ENCODE assay signal across 8 cellular contexts in genomic region chr19:38049105-38049649, GRCh38.
DNase-seq lines count a peak whose midpoint lies in the region; ATAC-seq and TF ChIP-seq lines count a peak whose summit lies in the region.

No MANE protein-coding gene starts in this region.

- H3K4me3 Mint-ChIP-seq in activated naive CD8-positive, alpha-beta T cell, result peak overlapping the region; percentile 81

- peaks cover 38% of the 10 kb centered on the region for H3K4me1 Mint-ChIP-seq in activated naive CD8-positive, alpha-beta T cell (ENCODE audit: low read depth)

- H3K36me3 Mint-ChIP-seq in activated naive CD8-positive, alpha-beta T cell, result peaks cover 2% of the 10 kb centered on the region

- no peaks in the 10 kb centered on the region for H3K9me3 Mint-ChIP-seq in activated naive CD8-positive, alpha-beta T cell (ENCODE audit: low read depth)

- H3K27ac Mint-ChIP-seq in activated naive CD8-positive, alpha-beta T cell, result peak overlapping the region; percentile 96

- H3K27me3 Mint-ChIP-seq in activated naive CD8-positive, alpha-beta T cell, result no peaks in the 10 kb centered on the region

- peak; percentile 35 for ATAC-seq in GM18861 (IDR thresholded peaks at IDR 0.05; ENCODE audit: unreplicated experiment)
- ATAC-seq in HG02884 (IDR thresholded peaks at IDR 0.05; ENCODE audit: unreplicated experiment), result peak; percentile 60

- DNase-seq in stimulated activated CD4-positive, alpha-beta T cell treated with anti-CD3 and anti-CD28 coated beads, Interleukin-4, amount 100 ng/mL, for 24 hours, result peak; percentile 66
- DNase-seq in cerebellar cortex (ENCODE audit: low spot score) (no peak), iPS-NIHi11 (ENCODE audit: low spot score) (no peak), HuH-7 (ENCODE audit: low spot score) (no peak)

- peak; percentile 51 for TF ChIP-seq POLR2A in Raji (IDR thresholded peaks at IDR 0.05; ENCODE audit: insufficient read depth, low read depth, low read length)
